ENCODE assay signal across 1 cellular context in genomic region chr16:70428178-70428998, GRCh38.
TF ChIP-seq lines count a peak whose summit lies in the region.

No MANE protein-coding gene starts in this region.

TF ChIP-seq in K562, 482 proteins besides CTCF, POLR2A, EP300 and RAD21 (continued from another document):
- peak; percentile 96 for TF ChIP-seq GATAD2B (IDR thresholded peaks at IDR 0.05; ENCODE audit: borderline replicate concordance)
